In genomic region chr21:14321042-14321441, GRCh38 we compare ENCODE assay signal across 18 cellular contexts.
DNase-seq lines count a peak whose midpoint lies in the region; ATAC-seq and TF ChIP-seq lines count a peak whose summit lies in the region.
"Had no signal": no experiment of that assay in that cellular context is flagged by ENCODE, and none has a peak within 500 bp of the region (broad histone marks: within the 10 kb centered on the region; RNA-seq: fewer than 3 reads in every experiment).

No MANE protein-coding gene starts in this region.

- H3K4me1 ChIP-seq in mucosa of descending colon (ENCODE audit: low read depth), result no peaks in the 10 kb centered on the region
- H3K4me1 ChIP-seq: A549 had no signal

- H3K36me3 ChIP-seq in mucosa of descending colon (ENCODE audit: low read depth), result no peaks in the 10 kb centered on the region

- no peak overlapping the region for H3K4me3 ChIP-seq in cardiac fibroblast (replicated peaks in 1 of 2; ENCODE audit: low read depth in 2 of 2, low read length in 2 of 2)
- no peak overlapping the region for H3K4me3 ChIP-seq in mucosa of descending colon
- H3K4me3 ChIP-seq: A549 had no signal

- no peaks in the 10 kb centered on the region for H3K9me3 ChIP-seq in mucosa of descending colon
- H3K9me3 ChIP-seq: A549 had no signal

- intact Hi-C loops in mucosa of descending colon (cut with DNase I, micrococcal nuclease), result no loop called here

- DNase-seq in A172 (ENCODE audit: low spot score) (peak; percentile 46), HT1080 (ENCODE audit: low read depth) (peak; percentile 54), RPMI7951 (ENCODE audit: low read depth) (peak; percentile 23), cardiac fibroblast (ENCODE audit: low read depth in 2 of 2) (peak; percentile 1 to 25), NCI-H1105 (lab: John Stamatoyannopoulos, UW) (no peak), NCI-H748 (lab: John Stamatoyannopoulos, UW; ENCODE audit: unreplicated experiment) (no peak), mucosa of descending colon (no peak)
- DNase-seq: activated CD4-positive, CD25-positive, alpha-beta regulatory T cell treated with anti-CD3 and anti-CD28 coated beads, Interleukin-2, amount 50 U/mL, for 72 hours; activated CD8-positive, alpha-beta memory T cell treated with anti-CD3 and anti-CD28 coated beads, Interleukin-2, amount 10 ng/mL, durations not matched to agents 7 days and 5 days; activated naive CD8-positive, alpha-beta T cell treated with anti-CD3 and anti-CD28 coated beads, Interleukin-2, amount 10 ng/mL, durations not matched to agents 7 days and 5 days; H9; left cardiac atrium; NCI-H1048; NCI-H2081; NCI-H510A treated with DMSO at 0.1 percent for 48 hours; SHP77 treated with DMSO at 0.1 percent for 48 hours had no signal

- ATAC-seq in HG03354 (IDR thresholded peaks at IDR 0.05; ENCODE audit: poor library complexity, severe bottlenecking, unreplicated experiment) (no peak), mucosa of descending colon (no peak)
- ATAC-seq: A549; activated CD8-positive, alpha-beta memory T cell treated with anti-CD3 and anti-CD28 coated beads, Interleukin-2, amount 10 ng/mL, durations not matched to agents 7 days and 5 days; left cardiac atrium had no signal

- TF ChIP-seq CTCF in cardiac fibroblast (IDR thresholded peaks at IDR 0.05; ENCODE audit: low read depth, low read length), result no peak
- no peak for TF ChIP-seq CTCF in mucosa of descending colon (IDR thresholded peaks at IDR 0.05)

Comparison
In these comparisons a context has a peak if more than half of its experiments do, and no peak if none do; other contexts are left out.
1. DNase-seq: peak in A172 (single experiment), HT1080 (single experiment), RPMI7951 (single experiment) and cardiac fibroblast (2 of 2); none in NCI-H1105 (single experiment), NCI-H748 (single experiment) and mucosa of descending colon (0 of 3).